Comparison of ENCODE assay signal across 16 cellular contexts in genomic region chr22:25388415-25388814, GRCh38.
DNase-seq lines count a peak whose midpoint lies in the region; ATAC-seq, FAIRE-seq and TF ChIP-seq lines count a peak whose summit lies in the region.
"Had no signal": no experiment of that assay in that cellular context is flagged by ENCODE, and none has a peak within 500 bp of the region (broad histone marks: within the 10 kb centered on the region; RNA-seq: fewer than 3 reads in every experiment).

No MANE protein-coding gene starts in this region.

- H3K4me2 ChIP-seq in H1 (ENCODE audit: insufficient read depth in 1 of 2, low read depth in 2 of 2, low read length in 2 of 2), result no peak overlapping the region
- no peak overlapping the region for H3K4me2 ChIP-seq in neural progenitor cell
- H3K4me2 ChIP-seq: PC-9 had no signal

- H2AFZ ChIP-seq in H1 (ENCODE audit: low read length) (no peak overlapping the region), neural progenitor cell (replicated peaks) (no peak overlapping the region)
- H2AFZ ChIP-seq: PC-9 had no signal

- no peak overlapping the region for H2BK120ac ChIP-seq in H1 (replicated peaks; ENCODE audit: low read depth, low read length)

- H3K4me3 Mint-ChIP-seq in activated CD8-positive, alpha-beta T cell treated with anti-CD3 and anti-CD28 coated beads, Interleukin-2, amount 10 ng/mL, durations not matched to agents 7 days and 5 days, result peak overlapping the region; percentile 44
- no peak overlapping the region for H3K4me3 Mint-ChIP-seq in activated CD8-positive, alpha-beta T cell treated with anti-CD3 and anti-CD28 coated beads for 36 hours
- peak overlapping the region; percentile 64 for H3K4me3 Mint-ChIP-seq in neural crest cell
- no peak overlapping the region for H3K4me3 Mint-ChIP-seq in neural progenitor cell

- peak overlapping the region; percentile 46; the same call in 1 of the 2 replicates for H2BK15ac ChIP-seq in H1 (ENCODE audit: low read length)

- H4K5ac ChIP-seq in H1 (ENCODE audit: insufficient read length, low read depth, low read length), result no peak overlapping the region

- H3K36me3 Mint-ChIP-seq in activated CD8-positive, alpha-beta T cell treated with anti-CD3 and anti-CD28 coated beads, Interleukin-2, amount 10 ng/mL, durations not matched to agents 7 days and 5 days (ENCODE audit: low read depth), result no peaks in the 10 kb centered on the region
- H3K36me3 Mint-ChIP-seq in activated CD8-positive, alpha-beta T cell treated with anti-CD3 and anti-CD28 coated beads for 36 hours (ENCODE audit: low read depth), result no peaks in the 10 kb centered on the region
- H3K36me3 Mint-ChIP-seq in neural crest cell (ENCODE audit: low read depth) (no peaks in the 10 kb centered on the region), neural progenitor cell (no peaks in the 10 kb centered on the region)

- peak overlapping the region; percentile 29; the same call in 1 of the 2 replicates for H2BK12ac ChIP-seq in H1 (ENCODE audit: low read depth, low read length)

- no peak overlapping the region for H3K14ac ChIP-seq in H1 (ENCODE audit: insufficient read length)

- H3K4me3 ChIP-seq in H1 (ENCODE audit: extremely low read depth in 1 of 4, insufficient read depth in 2 of 4, low read depth in 3 of 4, low read length in 4 of 4), result no peak overlapping the region
- no peak overlapping the region for H3K4me3 ChIP-seq in neural progenitor cell
- H3K4me3 ChIP-seq: PC-9 had no signal

- H2BK20ac ChIP-seq in H1 (ENCODE audit: low read length), result 0 out of 2 replicates have a peak overlapping the region, but pooled peaks have one; percentile 22

- H3K79me1 ChIP-seq in H1 (ENCODE audit: low read depth, low read length), result peaks cover 23% of the 10 kb centered on the region

- peak overlapping the region; percentile 45 for H3K27ac Mint-ChIP-seq in activated CD8-positive, alpha-beta T cell treated with anti-CD3 and anti-CD28 coated beads, Interleukin-2, amount 10 ng/mL, durations not matched to agents 7 days and 5 days
- H3K27ac Mint-ChIP-seq in activated CD8-positive, alpha-beta T cell treated with anti-CD3 and anti-CD28 coated beads for 36 hours, result no peak overlapping the region
- peak overlapping the region; percentile 61 for H3K27ac Mint-ChIP-seq in neural crest cell (ENCODE audit: unreplicated experiment)
- no peak overlapping the region for H3K27ac Mint-ChIP-seq in neural progenitor cell

- no peak for ATAC-seq in activated CD8-positive, alpha-beta T cell treated with anti-CD3 and anti-CD28 coated beads, Interleukin-2, amount 10 ng/mL, durations not matched to agents 7 days and 5 days
- no peak for ATAC-seq in activated CD8-positive, alpha-beta T cell treated with anti-CD3 and anti-CD28 coated beads for 36 hours
- no peak for ATAC-seq in GM19023 (IDR thresholded peaks at IDR 0.05; ENCODE audit: unreplicated experiment)

- no peak overlapping the region for H4K8ac ChIP-seq in H1 (ENCODE audit: extremely low read depth, insufficient read depth, low read length)

- peaks cover 63% of the 10 kb centered on the region for H3K4me1 Mint-ChIP-seq in activated CD8-positive, alpha-beta T cell treated with anti-CD3 and anti-CD28 coated beads, Interleukin-2, amount 10 ng/mL, durations not matched to agents 7 days and 5 days (ENCODE audit: low read depth)
- H3K4me1 Mint-ChIP-seq in activated CD8-positive, alpha-beta T cell treated with anti-CD3 and anti-CD28 coated beads for 36 hours (ENCODE audit: low read depth), result peaks cover 60% of the 10 kb centered on the region
- H3K4me1 Mint-ChIP-seq in neural crest cell (peaks cover 49% of the 10 kb centered on the region), neural progenitor cell (peaks cover 39% of the 10 kb centered on the region)

- H3K27ac ChIP-seq in H1 (ENCODE audit: low read depth, low read length), result no peak overlapping the region
- H3K27ac ChIP-seq in neural progenitor cell, result no peak overlapping the region
- H3K27ac ChIP-seq: PC-9 had no signal

- H3F3A ChIP-seq in neural progenitor cell (ENCODE audit: low read depth), result no peaks in the 10 kb centered on the region

- no peaks in the 10 kb centered on the region for H3K27me3 Mint-ChIP-seq in activated CD8-positive, alpha-beta T cell treated with anti-CD3 and anti-CD28 coated beads, Interleukin-2, amount 10 ng/mL, durations not matched to agents 7 days and 5 days (ENCODE audit: low read depth)
- H3K27me3 Mint-ChIP-seq in activated CD8-positive, alpha-beta T cell treated with anti-CD3 and anti-CD28 coated beads for 36 hours, result no peaks in the 10 kb centered on the region
- H3K27me3 Mint-ChIP-seq in neural crest cell (ENCODE audit: low read depth), result no peaks in the 10 kb centered on the region
- H3K27me3 Mint-ChIP-seq in neural progenitor cell (ENCODE audit: insufficient read depth, low read depth), result peaks cover 6% of the 10 kb centered on the region

- H3K18ac ChIP-seq in H1 (ENCODE audit: extremely low read depth, low read length), result no peak overlapping the region

- POLR2A ChIA-PET in activated CD8-positive, alpha-beta T cell treated with anti-CD3 and anti-CD28 coated beads, Interleukin-2, amount 10 ng/mL, durations not matched to agents 7 days and 5 days (lab: Charles Lee), result no interaction called here
- POLR2A ChIA-PET in activated CD8-positive, alpha-beta T cell treated with anti-CD3 and anti-CD28 coated beads for 36 hours (lab: Charles Lee), result no interaction called here
- POLR2A ChIA-PET in H1 (lab: Charles Lee; ENCODE audit: partially characterized antibody), result interaction anchor here (1.3 kb wide), 1 partner anchor 9 kb away, joined by 3 read pairs; no protein-coding TSS in a partner anchor

- H3K56ac ChIP-seq in H1 (replicated peaks; ENCODE audit: insufficient read length, low read depth, low read length), result no peak overlapping the region

- H3K79me2 ChIP-seq in H1 (ENCODE audit: control insufficient read depth in 1 of 2, insufficient read depth in 2 of 2, low read length in 2 of 2) (peaks cover 0 to 79% of the 10 kb centered on the region in 2 experiments; a peak in 2 of 4 replicates), neural progenitor cell (ENCODE audit: low read depth) (no peaks in the 10 kb centered on the region)

- H4K91ac ChIP-seq in H1 (replicated peaks; ENCODE audit: insufficient read length, low read length), result no peak overlapping the region

- no peaks in the 10 kb centered on the region for H3K36me3 ChIP-seq in H1 (ENCODE audit: control insufficient read depth in 2 of 4, insufficient read depth in 4 of 4, low read length in 3 of 4)
- no peaks in the 10 kb centered on the region for H3K36me3 ChIP-seq in neural progenitor cell

- no peak for FAIRE-seq in H1 (lab: Jason Lieb, UNC)

- TF ChIP-seq EP300 in H1 (IDR thresholded peaks at IDR 0.05; ENCODE audit: borderline replicate concordance in 1 of 2, low read depth in 2 of 2, low read length in 2 of 2), result no peak

- WGBS in H1 (ENCODE audit: extremely low coverage in 1 of 2, insufficient coverage in 1 of 2, insufficient read length in 1 of 2, insufficient replicate concordance in 2 of 2, low coverage in 1 of 2, low lambda C conversion rate in 2 of 2, missing lambda C conversion rate in 1 of 2), 2 experiments, result 85% methylated on average over 12 of the region's 12 CpGs; no CpG with 5 or more reads in 1 of the 2 experiments

- no peak overlapping the region for H2AK5ac ChIP-seq in H1 (ENCODE audit: low read depth, low read length)

- H3K9ac ChIP-seq in H1 (replicated peaks in 1 of 4; ENCODE audit: extremely low read depth in 1 of 4, low read depth in 3 of 4, low read length in 3 of 4) (no peak overlapping the region), neural progenitor cell (no peak overlapping the region)

- H2BK5ac ChIP-seq in H1 (ENCODE audit: low read depth, low read length), result peak overlapping the region; percentile 36; the same call in 1 of the 2 replicates

- H3K27me3 ChIP-seq in H1 (replicated peaks in 1 of 4; ENCODE audit: control insufficient read depth in 3 of 4, extremely low read depth in 1 of 4, insufficient read depth in 3 of 4, low read length in 3 of 4) (no peaks in the 10 kb centered on the region), neural progenitor cell (no peaks in the 10 kb centered on the region)

- no peaks in the 10 kb centered on the region for H3K9me3 Mint-ChIP-seq in activated CD8-positive, alpha-beta T cell treated with anti-CD3 and anti-CD28 coated beads, Interleukin-2, amount 10 ng/mL, durations not matched to agents 7 days and 5 days (ENCODE audit: insufficient read depth)
- no peaks in the 10 kb centered on the region for H3K9me3 Mint-ChIP-seq in activated CD8-positive, alpha-beta T cell treated with anti-CD3 and anti-CD28 coated beads for 36 hours
- H3K9me3 Mint-ChIP-seq in neural crest cell, result no peaks in the 10 kb centered on the region
- no peaks in the 10 kb centered on the region for H3K9me3 Mint-ChIP-seq in neural progenitor cell

- H3K4ac ChIP-seq in H1 (replicated peaks; ENCODE audit: insufficient read length, low read depth, low read length), result no peak overlapping the region

- TF ChIP-seq POLR2A in H1 (IDR thresholded peaks at IDR 0.05; ENCODE audit: control extremely low read depth in 1 of 2, low read depth in 2 of 2, low read length in 2 of 2), result no peak

- H3K23ac ChIP-seq in H1 (ENCODE audit: insufficient read length), result no peak overlapping the region

- H3K23me2 ChIP-seq in H1 (ENCODE audit: low read depth, low read length), result peaks cover 2% of the 10 kb centered on the region; the same call in 1 of the 2 replicates

- no peak for DNase-seq in activated CD8-positive, alpha-beta T cell treated with anti-CD3 and anti-CD28 coated beads, Interleukin-2, amount 10 ng/mL, durations not matched to agents 7 days and 5 days
- no peak for DNase-seq in activated CD8-positive, alpha-beta T cell treated with anti-CD3 and anti-CD28 coated beads for 36 hours
- DNase-seq in H1 (ENCODE audit: low read depth in 1 of 2, low spot score in 2 of 2) (no peak), neural crest cell (ENCODE audit: low read depth, low spot score) (no peak), NCI-H510A (lab: John Stamatoyannopoulos, UW) (no peak), NCI-H2029 (lab: John Stamatoyannopoulos, UW) (no peak), neural progenitor cell (ENCODE audit: low spot score) (no peak)
- DNase-seq: 8988T, COR-L47, DMS153, HCEC 1CT, KG1, NCI-H1092, NCI-H345, PC-9 had no signal

- peaks cover 14 to 52% (median 35%) of the 10 kb centered on the region in 4 experiments for H3K4me1 ChIP-seq in H1 (replicated peaks in 1 of 4; ENCODE audit: control insufficient read depth in 3 of 4, insufficient read depth in 4 of 4, low read length in 3 of 4)
- peaks cover 16% of the 10 kb centered on the region for H3K4me1 ChIP-seq in neural progenitor cell

- TF ChIP-seq RAD21 in H1 (IDR thresholded peaks at IDR 0.05 in 1 of 2, conservative IDR thresholded peaks at IDR 0.05 in 1 of 2; ENCODE audit: low read depth in 2 of 2, low read length in 2 of 2), result no peak

- H4K20me1 ChIP-seq in H1 (replicated peaks in 1 of 2; ENCODE audit: control insufficient read depth in 1 of 2, insufficient read depth in 2 of 2, low read length in 2 of 2), result peaks cover 7 to 27% of the 10 kb centered on the region in 2 experiments
- peaks cover 42% of the 10 kb centered on the region for H4K20me1 ChIP-seq in neural progenitor cell (ENCODE audit: low read depth)

- no peak for TF ChIP-seq CTCF in activated CD8-positive, alpha-beta T cell treated with anti-CD3 and anti-CD28 coated beads for 36 hours (IDR thresholded peaks at IDR 0.05)
- TF ChIP-seq CTCF in H1 (IDR thresholded peaks at IDR 0.05; ENCODE audit: control extremely low read depth in 1 of 3, insufficient read depth in 1 of 3, low read depth in 1 of 3, low read length in 3 of 3) (no peak), neural crest cell (conservative IDR thresholded peaks at IDR 0.05) (no peak), neural progenitor cell (IDR thresholded peaks at IDR 0.05) (no peak)

- intact Hi-C loops in activated CD8-positive, alpha-beta T cell treated with anti-CD3 and anti-CD28 coated beads for 36 hours (cut with micrococcal nuclease), result no loop called here

- CTCF ChIA-PET in activated CD8-positive, alpha-beta T cell treated with anti-CD3 and anti-CD28 coated beads, Interleukin-2, amount 10 ng/mL, durations not matched to agents 7 days and 5 days (lab: Charles Lee), result interaction anchor here (0.9 to 1.4 kb wide), 2 partner anchors 10 to 308 kb away, joined by 3 read pairs; no protein-coding TSS in a partner anchor
- CTCF ChIA-PET in activated CD8-positive, alpha-beta T cell treated with anti-CD3 and anti-CD28 coated beads for 36 hours (lab: Charles Lee), result interaction anchor here (0.9 to 1.1 kb wide), 2 partner anchors 9 to 15 kb away, joined by 4 to 5 read pairs; no protein-coding TSS in a partner anchor
- CTCF ChIA-PET in H1 (lab: Charles Lee; ENCODE audit: partially characterized antibody), result interaction anchor here (0.8 to 1.7 kb wide), 5 partner anchors 8 to 25 kb away, joined by 3 to 10 read pairs (median 4); no protein-coding TSS in a partner anchor

- no peaks in the 10 kb centered on the region for H3K9me3 ChIP-seq in H1 (ENCODE audit: insufficient read depth in 2 of 2, low read depth in 1 of 2, low read length in 1 of 2)
- no peaks in the 10 kb centered on the region for H3K9me3 ChIP-seq in neural progenitor cell (ENCODE audit: low read depth)

Comparison
In these comparisons a context has a peak if more than half of its experiments do, and no peak if none do; other contexts are left out.
1. H3K27ac Mint-ChIP-seq: peak in activated CD8-positive, alpha-beta T cell treated with anti-CD3 and anti-CD28 coated beads, Interleukin-2, amount 10 ng/mL, durations not matched to agents 7 days and 5 days (single experiment) and neural crest cell (single experiment); none in activated CD8-positive, alpha-beta T cell treated with anti-CD3 and anti-CD28 coated beads for 36 hours (single experiment) and neural progenitor cell (single experiment).
2. H3K4me3 Mint-ChIP-seq: peak in activated CD8-positive, alpha-beta T cell treated with anti-CD3 and anti-CD28 coated beads, Interleukin-2, amount 10 ng/mL, durations not matched to agents 7 days and 5 days (single experiment) and neural crest cell (single experiment); none in activated CD8-positive, alpha-beta T cell treated with anti-CD3 and anti-CD28 coated beads for 36 hours (single experiment) and neural progenitor cell (single experiment).